In genomic region chr14:89719371-89720075, GRCh38 we compare ENCODE assay signal across 10 cellular contexts.
DNase-seq lines count a peak whose midpoint lies in the region; ATAC-seq and TF ChIP-seq lines count a peak whose summit lies in the region.
"Had no signal": no experiment of that assay in that cellular context is flagged by ENCODE, and none has a peak within 500 bp of the region (broad histone marks: within the 10 kb centered on the region; RNA-seq: fewer than 3 reads in every experiment).

No MANE protein-coding gene starts in this region.

- no peaks in the 10 kb centered on the region for H3K9me2 ChIP-seq in Loucy (replicated peaks; ENCODE audit: low read depth, low read length)

- peaks cover 63% of the 10 kb centered on the region for H3K4me1 Mint-ChIP-seq in activated naive CD8-positive, alpha-beta T cell treated with anti-CD3 and anti-CD28 coated beads, Interleukin-2, amount 10 ng/mL, durations not matched to agents 7 days and 5 days

- TF ChIP-seq CTCF in Loucy (conservative IDR thresholded peaks at IDR 0.05; ENCODE audit: low read length) (no peak), mammary epithelial cell (conservative IDR thresholded peaks at IDR 0.05 in 1 of 2, IDR thresholded peaks at IDR 0.05 in 1 of 2; ENCODE audit: extremely low read depth in 1 of 2, insufficient read depth in 1 of 2, low read depth in 1 of 2, low read length in 2 of 2) (no peak)

- peak overlapping the region; percentile 74 for H3K4me3 Mint-ChIP-seq in activated naive CD8-positive, alpha-beta T cell treated with anti-CD3 and anti-CD28 coated beads, Interleukin-2, amount 10 ng/mL, durations not matched to agents 7 days and 5 days

- intact Hi-C loops in mammary epithelial cell (cut with micrococcal nuclease): no loop called here

- no TSS peak for BruUV-seq in mammary epithelial cell (replicated peaks; lab: Mats Ljungman, UMichigan)

- H4K20me1 ChIP-seq in Loucy (ENCODE audit: insufficient read depth, low read length, poor library complexity, severe bottlenecking) (no peaks in the 10 kb centered on the region), mammary epithelial cell (ENCODE audit: insufficient read depth, low read length) (no peaks in the 10 kb centered on the region)

- POLR2A ChIA-PET in activated naive CD8-positive, alpha-beta T cell treated with anti-CD3 and anti-CD28 coated beads, Interleukin-2, amount 10 ng/mL, durations not matched to agents 7 days and 5 days (lab: Charles Lee): interaction anchor here (1.3 to 2.7 kb wide), 3 partner anchors 19 to 289 kb away, joined by 4 to 12 read pairs (median 6); no protein-coding TSS in a partner anchor

- no peaks in the 10 kb centered on the region for H3K9me3 Mint-ChIP-seq in activated naive CD8-positive, alpha-beta T cell treated with anti-CD3 and anti-CD28 coated beads, Interleukin-2, amount 10 ng/mL, durations not matched to agents 7 days and 5 days

- H3K4me2 ChIP-seq in Loucy (ENCODE audit: low read depth, low read length, poor library complexity, severe bottlenecking) (peak overlapping the region; percentile 96), mammary epithelial cell (ENCODE audit: insufficient read depth, low read depth, low read length) (no peak overlapping the region)

- peaks cover 12% of the 10 kb centered on the region for H3K36me3 Mint-ChIP-seq in activated naive CD8-positive, alpha-beta T cell treated with anti-CD3 and anti-CD28 coated beads, Interleukin-2, amount 10 ng/mL, durations not matched to agents 7 days and 5 days

- H2AFZ ChIP-seq in Loucy (ENCODE audit: low read length) (no peak overlapping the region), mammary epithelial cell (ENCODE audit: low read depth, low read length) (no peak overlapping the region)

- H3K9ac ChIP-seq in Loucy (ENCODE audit: low read depth, low read length, poor library complexity, severe bottlenecking) (peak overlapping the region; percentile 59), mammary epithelial cell (ENCODE audit: insufficient read depth, low read length) (no peak overlapping the region)

- ATAC-seq in GM18870 (IDR thresholded peaks at IDR 0.05; ENCODE audit: unreplicated experiment): peak; percentile 60
- ATAC-seq in activated naive CD8-positive, alpha-beta T cell treated with anti-CD3 and anti-CD28 coated beads, Interleukin-2, amount 10 ng/mL, durations not matched to agents 7 days and 5 days (ENCODE audit: low read depth): no peak
- no peak for ATAC-seq in HG03108 (IDR thresholded peaks at IDR 0.05; ENCODE audit: unreplicated experiment)
- no peak for ATAC-seq in activated CD4-positive, CD25-positive, alpha-beta regulatory T cell treated with anti-CD3 and anti-CD28 coated beads, Interleukin-2, amount 50 U/mL, for 24 hours
- ATAC-seq: Right ventricle myocardium inferior had no signal

- dilution Hi-C loops in mammary epithelial cell (cut with HindIII; ENCODE audit: low sequenced_read_pairs): no loop called here

- no peaks in the 10 kb centered on the region for H3K27me3 Mint-ChIP-seq in activated naive CD8-positive, alpha-beta T cell treated with anti-CD3 and anti-CD28 coated beads, Interleukin-2, amount 10 ng/mL, durations not matched to agents 7 days and 5 days

- no peaks in the 10 kb centered on the region for H3K36me3 ChIP-seq in Loucy (ENCODE audit: insufficient read depth, low read length)
- H3K36me3 ChIP-seq in mammary epithelial cell (ENCODE audit: insufficient read depth, low read length): no peaks in the 10 kb centered on the region

- H3K79me2 ChIP-seq in Loucy (ENCODE audit: insufficient read depth, low read length) (no peaks in the 10 kb centered on the region), mammary epithelial cell (ENCODE audit: insufficient read depth, low read length) (no peaks in the 10 kb centered on the region)

- DNase-seq in AML-193 (lab: John Stamatoyannopoulos, UW) (peak; percentile 80 to 88), activated gamma-delta T cell treated with Interleukin-2 at 50 U/mL for 16 hours (no peak), mammary epithelial cell (no peak)
- no peak for DNase-seq in activated naive CD8-positive, alpha-beta T cell treated with anti-CD3 and anti-CD28 coated beads, Interleukin-2, amount 10 ng/mL, durations not matched to agents 7 days and 5 days
- DNase-seq: NCI-H2081 had no signal

- H3K4me3 ChIP-seq in Loucy (ENCODE audit: low read length, poor library complexity, severe bottlenecking) (peak overlapping the region; percentile 59), mammary epithelial cell (replicated peaks in 1 of 3; ENCODE audit: insufficient read depth in 1 of 3, low read depth in 2 of 3, low read length in 3 of 3) (no peak overlapping the region)

- no peak overlapping the region for H3K27ac ChIP-seq in mammary epithelial cell (ENCODE audit: insufficient read depth, low read depth, low read length)

- in situ Hi-C loops in mammary epithelial cell (cut with MboI; ENCODE audit: low sequenced_read_pairs in 2 of 2): no loop called here

- no peaks in the 10 kb centered on the region for H3K9me3 ChIP-seq in Loucy (ENCODE audit: insufficient read depth, low read depth, low read length)
- H3K9me3 ChIP-seq in mammary epithelial cell (replicated peaks; ENCODE audit: insufficient read depth, low read length): no peaks in the 10 kb centered on the region

- peak overlapping the region; percentile 95 for H3K27ac Mint-ChIP-seq in activated naive CD8-positive, alpha-beta T cell treated with anti-CD3 and anti-CD28 coated beads, Interleukin-2, amount 10 ng/mL, durations not matched to agents 7 days and 5 days

- CTCF ChIA-PET in mammary epithelial cell (lab: Charles Lee; ENCODE audit: low non-redundant PET): no interaction called here

- 66% methylated on average over 7 of the region's 10 CpGs for WGBS in mammary epithelial cell (ENCODE audit: low coverage, missing lambda C conversion rate)

- H3K27me3 ChIP-seq in Loucy (ENCODE audit: insufficient read depth, low read length, poor library complexity, severe bottlenecking) (no peaks in the 10 kb centered on the region), mammary epithelial cell (ENCODE audit: insufficient read depth, low read length) (no peaks in the 10 kb centered on the region)

- H3K4me1 ChIP-seq in Loucy (ENCODE audit: insufficient read depth, low read length, poor library complexity, severe bottlenecking): peaks cover 64% of the 10 kb centered on the region
- peaks cover 3% of the 10 kb centered on the region for H3K4me1 ChIP-seq in mammary epithelial cell (ENCODE audit: insufficient read depth, low read length)

- peaks cover 20% of the 10 kb centered on the region for H3F3A ChIP-seq in Loucy (ENCODE audit: low read depth)

Comparison
In these comparisons a context has a peak if more than half of its experiments do, and no peak if none do; other contexts are left out.
1. DNase-seq: peak in AML-193 (2 of 2); none in activated naive CD8-positive, alpha-beta T cell treated with anti-CD3 and anti-CD28 coated beads, Interleukin-2, amount 10 ng/mL, durations not matched to agents 7 days and 5 days (single experiment), activated gamma-delta T cell treated with Interleukin-2 at 50 U/mL for 16 hours (single experiment) and mammary epithelial cell (single experiment).